In the genomic region with DNA sequence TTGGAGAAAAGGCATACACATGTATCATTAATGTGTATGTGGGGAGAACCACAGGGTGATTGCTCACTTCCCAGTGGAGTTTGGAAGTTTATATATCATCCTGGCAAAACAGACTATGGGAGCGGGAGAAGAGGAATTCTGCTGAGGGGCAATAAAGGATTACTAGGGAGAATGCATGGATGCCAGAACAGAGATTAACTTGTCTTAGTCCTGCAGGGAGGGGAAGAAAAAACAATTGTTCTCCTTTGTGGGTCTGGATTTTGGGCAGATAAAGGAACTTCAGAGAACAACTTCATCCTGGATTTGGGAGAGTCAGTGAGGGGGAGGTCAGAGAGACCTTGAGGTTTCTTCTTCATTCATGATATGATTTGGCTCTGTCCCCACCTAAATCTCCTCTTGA, we compare ENCODE assay signal across 27 cellular contexts. TPM values are rescaled to one million over a fixed set of nuclear protein-coding genes. Genes with fewer than 3 reads are reported as not detected.
"Had no signal": no experiment of that assay in that cellular context is flagged by ENCODE, and none has a peak within 500 bp of the region (broad histone marks: within the 10 kb centered on the region; RNA-seq: fewer than 3 reads in every experiment).

No MANE protein-coding gene starts in this region.

- H3K4me1 Mint-ChIP-seq: stimulated activated memory B cell treated with anti-CD40 and anti-IgM and Interleukin-4, amounts not matched to agents 10 μg/mL and 1 μg/mL and 100 μg/mL, for 72 hours; stimulated activated naive CD8-positive, alpha-beta T cell treated with anti-CD3 and anti-CD28 coated beads, Interleukin-15, amount 100 ng/mL, for 72 hours had no signal

- H3K9me3 Mint-ChIP-seq: nephron, type B pancreatic cell had no signal

- H3K27me3 ChIP-seq: left lung, ovary, right atrium auricular region, right lobe of liver, tibial nerve, uterus had no signal

- ATAC-seq: left colon; left lung; lower lobe of right lung; mucosa of descending colon; naive thymus-derived CD4-positive, alpha-beta T cell; right lobe of liver; stimulated activated memory B cell treated with anti-CD40 and anti-IgM and Interleukin-4, amounts not matched to agents 10 μg/mL and 1 μg/mL and 100 μg/mL, for 72 hours; stimulated activated naive CD8-positive, alpha-beta T cell treated with anti-CD3 and anti-CD28 coated beads, Interleukin-15, amount 100 ng/mL, for 72 hours had no signal

- H3K27ac Mint-ChIP-seq: naive thymus-derived CD4-positive, alpha-beta T cell; nephron; progenitor cell of endocrine pancreas; stimulated activated memory B cell treated with anti-CD40 and anti-IgM and Interleukin-4, amounts not matched to agents 10 μg/mL and 1 μg/mL and 100 μg/mL, for 72 hours; stimulated activated naive CD8-positive, alpha-beta T cell treated with anti-CD3 and anti-CD28 coated beads, Interleukin-15, amount 100 ng/mL, for 72 hours; type B pancreatic cell had no signal

- H3K9me3 ChIP-seq: left lung, lower lobe of right lung, mucosa of descending colon, ovary, right atrium auricular region, right lobe of liver, tibial nerve, uterus had no signal

- H3K4me3 ChIP-seq: left lung, lower lobe of right lung, mucosa of descending colon, ovary, right atrium auricular region, right lobe of liver, smooth muscle cell, tibial nerve, uterus had no signal

- DNase-seq: hippocampal formation; kidney glomerular epithelial cell; left colon; left lung; lower lobe of right lung; mammary epithelial cell; mesenchymal stem cell; midbrain; mucosa of descending colon; naive thymus-derived CD4-positive, alpha-beta T cell; ovary; right lobe of liver; stimulated activated CD4-positive, alpha-beta T cell treated with anti-CD3 and anti-CD28 coated beads, Interleukin-1b, Interleukin-23, amount 100 ng/mL, for 48 hours; stimulated activated CD4-positive, alpha-beta T cell treated with anti-CD3 and anti-CD28 coated beads, Interleukin-2, amount 100 ng/mL, for 48 hours; stimulated activated CD4-positive, alpha-beta T cell treated with anti-CD3 and anti-CD28 coated beads, Interleukin-4, amount 100 ng/mL, for 4 hours; stimulated activated CD8-positive, alpha-beta memory T cell treated with anti-CD3 and anti-CD28 coated beads, Interleukin-4, amount 100 ng/mL, for 48 hours; stimulated activated naive CD4-positive, alpha-beta T cell treated with Interleukin-2 at 50 U/mL for 16 hours; stimulated activated naive CD8-positive, alpha-beta T cell treated with anti-CD3 and anti-CD28 coated beads, Interleukin-15, amount 100 ng/mL, for 72 hours; substantia nigra; uterus had no signal

- H3K27me3 Mint-ChIP-seq: progenitor cell of endocrine pancreas; stimulated activated memory B cell treated with anti-CD40 and anti-IgM and Interleukin-4, amounts not matched to agents 10 μg/mL and 1 μg/mL and 100 μg/mL, for 72 hours; stimulated activated naive CD8-positive, alpha-beta T cell treated with anti-CD3 and anti-CD28 coated beads, Interleukin-15, amount 100 ng/mL, for 72 hours; type B pancreatic cell had no signal

- H3K36me3 ChIP-seq: left lung, lower lobe of right lung, ovary, right atrium auricular region, right lobe of liver, tibial nerve, uterus had no signal

- H3K36me3 Mint-ChIP-seq: naive thymus-derived CD4-positive, alpha-beta T cell; stimulated activated memory B cell treated with anti-CD40 and anti-IgM and Interleukin-4, amounts not matched to agents 10 μg/mL and 1 μg/mL and 100 μg/mL, for 72 hours had no signal

- H3K4me3 Mint-ChIP-seq: naive thymus-derived CD4-positive, alpha-beta T cell; nephron; stimulated activated memory B cell treated with anti-CD40 and anti-IgM and Interleukin-4, amounts not matched to agents 10 μg/mL and 1 μg/mL and 100 μg/mL, for 72 hours; stimulated activated naive CD8-positive, alpha-beta T cell treated with anti-CD3 and anti-CD28 coated beads, Interleukin-15, amount 100 ng/mL, for 72 hours; type B pancreatic cell had no signal

- H3K27ac ChIP-seq: left lung, lower lobe of right lung, ovary, right atrium auricular region, right lobe of liver, tibial nerve, uterus had no signal

- H3K4me1 ChIP-seq: left lung, lower lobe of right lung, right atrium auricular region, right lobe of liver, tibial nerve, uterus had no signal

RNA-seq across cellular contexts. Expression of a gene that starts 55.9 kb away (rescaled TPM):
- polyA plus RNA-seq: naive thymus-derived CD4-positive, alpha-beta T cell had no signal
